ENCODE assay signal across 30 cellular contexts in genomic region chr20:45796336-45797070, GRCh38. TPM values are rescaled to one million over a fixed set of nuclear protein-coding genes. Genes with fewer than 3 reads are reported as not detected.
"Had no signal": no experiment of that assay in that cellular context is flagged by ENCODE, and none has a peak within 500 bp of the region (broad histone marks: within the 10 kb centered on the region; RNA-seq: fewer than 3 reads in every experiment).

No MANE protein-coding gene starts in this region.

- H3K27ac ChIP-seq: colonic mucosa, lower lobe of right lung, sigmoid colon, suprapubic skin, tibial artery, upper lobe of right lung had no signal

- H3K9me3 Mint-ChIP-seq: activated CD8-positive, alpha-beta T cell treated with anti-CD3 and anti-CD28 coated beads for 36 hours; activated naive CD4-positive, alpha-beta T cell treated with anti-CD3 and anti-CD28 coated beads, Interleukin-2, amount 50 U/mL, for 72 hours; activated T-cell treated with anti-CD3 and anti-CD28 coated beads, Interleukin-2, amount 50 U/mL, for 4 hours; nephron; WTC11 had no signal

- ATAC-seq: activated CD8-positive, alpha-beta T cell treated with anti-CD3 and anti-CD28 coated beads for 36 hours; activated T-cell treated with anti-CD3 and anti-CD28 coated beads, Interleukin-2, amount 50 U/mL, for 4 hours; left colon; lower lobe of right lung; upper lobe of right lung; WTC11 had no signal

- DNase-seq: activated CD4-positive, alpha-beta T cell treated with anti-CD3 and anti-CD28 coated beads for 1 hour; activated CD4-positive, alpha-beta T cell treated with anti-CD3 and anti-CD28 coated beads, Interleukin-2, amount 50 U/mL, for 1 hour; activated CD8-positive, alpha-beta T cell treated with anti-CD3 and anti-CD28 coated beads for 36 hours; activated naive CD4-positive, alpha-beta T cell; activated T-cell treated with anti-CD3 and anti-CD28 coated beads, Interleukin-2, amount 50 U/mL, for 4 hours; cerebellar nuclear complex; colonic mucosa; effector CD8-positive, alpha-beta T cell; glutamatergic neuron; hippocampal formation; left colon; lower lobe of right lung; mesenchymal stem cell; posterior cingulate gyrus; sigmoid colon; stimulated activated CD4-positive, alpha-beta T cell treated with anti-CD3 and anti-CD28 coated beads, Interleukin-15, amount 100 ng/mL, for 24 hours; stimulated activated CD4-positive, alpha-beta T cell treated with anti-CD3 and anti-CD28 coated beads, Interleukin-2, amount 100 ng/mL, for 24 hours; stimulated activated naive CD4-positive, alpha-beta T cell; SW 1271; T-helper 2 cell; tibial artery; upper lobe of right lung had no signal

- H3K4me1 ChIP-seq: colonic mucosa had no signal

- H3K27me3 ChIP-seq: colonic mucosa, sigmoid colon, suprapubic skin, tibial artery, upper lobe of right lung had no signal

- H3K27ac Mint-ChIP-seq: activated CD8-positive, alpha-beta T cell treated with anti-CD3 and anti-CD28 coated beads for 36 hours; nephron; WTC11 had no signal

- H3K27me3 Mint-ChIP-seq: activated CD8-positive, alpha-beta T cell treated with anti-CD3 and anti-CD28 coated beads for 36 hours had no signal

- H3K4me3 ChIP-seq: colonic mucosa, lower lobe of right lung, sigmoid colon, suprapubic skin, tibial artery, upper lobe of right lung had no signal

- H3K4me3 Mint-ChIP-seq: activated CD8-positive, alpha-beta T cell treated with anti-CD3 and anti-CD28 coated beads for 36 hours; activated T-cell treated with anti-CD3 and anti-CD28 coated beads, Interleukin-2, amount 50 U/mL, for 4 hours; WTC11 had no signal

- H3K9me3 ChIP-seq: colonic mucosa, lower lobe of right lung, sigmoid colon, suprapubic skin, tibial artery, upper lobe of right lung had no signal

RNA-seq across cellular contexts. Expression of gene WFDC3, which starts 4.8 kb away (rescaled TPM):
- total RNA-seq: activated T-cell treated with anti-CD3 and anti-CD28 coated beads, Interleukin-2, amount 50 U/mL, for 4 hours; dermis microvascular lymphatic vessel endothelial cell; frontal cortex; osteoblast; WTC11 had no signal

RNA-seq across cellular contexts. Expression of gene TNNC2, which starts 30.6 kb away (rescaled TPM):
- total RNA-seq: activated CD8-positive, alpha-beta T cell treated with anti-CD3 and anti-CD28 coated beads for 36 hours; activated naive CD4-positive, alpha-beta T cell treated with anti-CD3 and anti-CD28 coated beads, Interleukin-2, amount 50 U/mL, for 72 hours; activated T-cell treated with anti-CD3 and anti-CD28 coated beads, Interleukin-2, amount 50 U/mL, for 4 hours; dermis microvascular lymphatic vessel endothelial cell; epithelial cell of proximal tubule; frontal cortex; lower lobe of right lung had no signal
